10 cellular contexts compared by ENCODE assay signal in the genomic region with DNA sequence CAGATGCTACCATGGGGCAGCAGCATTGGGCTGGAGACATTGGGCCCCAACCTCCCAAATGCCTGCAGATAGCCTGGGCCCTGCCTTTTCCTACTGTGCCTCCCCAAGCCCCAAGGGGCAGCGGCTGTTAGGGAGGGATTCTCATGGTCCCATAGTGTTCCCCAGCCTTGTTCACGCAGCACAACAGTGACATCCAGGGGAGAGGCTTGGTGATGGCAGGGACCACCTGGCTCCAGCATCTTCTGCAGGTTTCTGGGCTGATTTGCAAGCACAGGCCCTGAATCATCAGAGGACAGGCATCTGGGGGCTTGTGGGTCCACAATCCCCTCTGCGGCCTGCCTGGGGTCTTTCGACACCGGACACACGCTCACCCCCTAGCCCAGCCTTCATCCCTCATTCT.
A peak's percentile ranks its signal among the peaks of the same experiment; 100 is the strongest.
DNase-seq lines count a peak whose midpoint lies in the region; ATAC-seq lines count a peak whose summit lies in the region.
"Had no signal": no experiment of that assay in that cellular context is flagged by ENCODE, and none has a peak within 500 bp of the region (broad histone marks: within the 10 kb centered on the region; RNA-seq: fewer than 3 reads in every experiment).

No MANE protein-coding gene starts in this region.

- no peak overlapping the region for H3K27ac Mint-ChIP-seq in activated naive CD8-positive, alpha-beta T cell treated with anti-CD3 and anti-CD28 coated beads, Interleukin-2, amount 50 U/mL, for 24 hours

- H3K4me3 ChIP-seq in H7 (ENCODE audit: insufficient read depth, low read depth, low read length) (no peak overlapping the region), MG63 (no peak overlapping the region)
- H3K4me3 ChIP-seq: gastroesophageal sphincter had no signal

- H3K36me3 Mint-ChIP-seq in activated naive CD8-positive, alpha-beta T cell treated with anti-CD3 and anti-CD28 coated beads, Interleukin-2, amount 50 U/mL, for 24 hours (ENCODE audit: low read depth), result no peaks in the 10 kb centered on the region

- H3K27me3 ChIP-seq in H7 (ENCODE audit: control insufficient read depth, insufficient read depth, low read length) (no peaks in the 10 kb centered on the region), MG63 (no peaks in the 10 kb centered on the region)
- H3K27me3 ChIP-seq: gastroesophageal sphincter had no signal

- H3K9me3 ChIP-seq in MG63, result no peaks in the 10 kb centered on the region
- H3K9me3 ChIP-seq: gastroesophageal sphincter had no signal

- H3K4me3 Mint-ChIP-seq in activated naive CD8-positive, alpha-beta T cell treated with anti-CD3 and anti-CD28 coated beads, Interleukin-2, amount 50 U/mL, for 24 hours, result no peak overlapping the region

- no peaks in the 10 kb centered on the region for H3K4me1 Mint-ChIP-seq in activated naive CD8-positive, alpha-beta T cell treated with anti-CD3 and anti-CD28 coated beads, Interleukin-2, amount 50 U/mL, for 24 hours

- no peaks in the 10 kb centered on the region for H3K27me3 Mint-ChIP-seq in activated naive CD8-positive, alpha-beta T cell treated with anti-CD3 and anti-CD28 coated beads, Interleukin-2, amount 50 U/mL, for 24 hours

- ATAC-seq in activated naive CD8-positive, alpha-beta T cell treated with anti-CD3 and anti-CD28 coated beads, Interleukin-2, amount 50 U/mL, for 24 hours, result peak; percentile 10
- ATAC-seq in GM21786 (IDR thresholded peaks at IDR 0.05; ENCODE audit: unreplicated experiment), result no peak
- ATAC-seq: gastroesophageal sphincter had no signal

- no peaks in the 10 kb centered on the region for H3K9me3 Mint-ChIP-seq in activated naive CD8-positive, alpha-beta T cell treated with anti-CD3 and anti-CD28 coated beads, Interleukin-2, amount 50 U/mL, for 24 hours

- H3K36me3 ChIP-seq in H7 (replicated peaks; ENCODE audit: control insufficient read depth, insufficient read depth, low read length) (no peaks in the 10 kb centered on the region), MG63 (no peaks in the 10 kb centered on the region)
- H3K36me3 ChIP-seq: gastroesophageal sphincter had no signal

- DNase-seq in Ammon's horn (ENCODE audit: low spot score) (peak; percentile 16), H7 (peak; percentile 70), islet precursor cell (peak; percentile 68), inferior parietal cortex (ENCODE audit: extremely low spot score) (no peak), MG63 (no peak), HUDEP-2 (lab: John Stamatoyannopoulos, UW; ENCODE audit: unreplicated experiment in 76 of 76) (no peak)
- DNase-seq in activated naive CD8-positive, alpha-beta T cell treated with anti-CD3 and anti-CD28 coated beads, Interleukin-2, amount 50 U/mL, for 24 hours, result no peak
- DNase-seq: NCI-H2107 had no signal

Comparison
In these comparisons a context has a peak if more than half of its experiments do, and no peak if none do; other contexts are left out.
1. DNase-seq: peak in Ammon's horn (single experiment), H7 (single experiment) and islet precursor cell (single experiment); none in activated naive CD8-positive, alpha-beta T cell treated with anti-CD3 and anti-CD28 coated beads, Interleukin-2, amount 50 U/mL, for 24 hours (single experiment), inferior parietal cortex (single experiment), MG63 (single experiment) and HUDEP-2 (0 of 76).